Comparison of ENCODE assay signal across 14 cellular contexts in genomic region chr2:137960223-137960622, GRCh38. TPM values are rescaled to one million over a fixed set of nuclear protein-coding genes. Genes with fewer than 3 reads are reported as not detected.
DNase-seq lines count a peak whose midpoint lies in the region; ATAC-seq and TF ChIP-seq lines count a peak whose summit lies in the region.
"Had no signal": no experiment of that assay in that cellular context is flagged by ENCODE, and none has a peak within 500 bp of the region (broad histone marks: within the 10 kb centered on the region; RNA-seq: fewer than 3 reads in every experiment).

No MANE protein-coding gene starts in this region.

- no peak overlapping the region for H3K4me3 ChIP-seq in fibroblast of pulmonary artery (replicated peaks; ENCODE audit: low read depth, low read length)
- H3K4me3 ChIP-seq in effector memory CD4-positive, alpha-beta T cell (ENCODE audit: insufficient read depth, low read depth, low read length, poor library complexity, severe bottlenecking), result no peak overlapping the region

- no peaks in the 10 kb centered on the region for H3K27me3 ChIP-seq in effector memory CD4-positive, alpha-beta T cell (replicated peaks; ENCODE audit: control insufficient read depth, insufficient read depth, low read length, poor library complexity, severe bottlenecking)

- no peak overlapping the region for H3K27ac ChIP-seq in effector memory CD4-positive, alpha-beta T cell (ENCODE audit: insufficient read depth, low read length, poor library complexity, severe bottlenecking)

- DNase-seq in CD1c-positive myeloid dendritic cell (ENCODE audit: extremely low spot score) (peak; percentile 72), HT1080 (ENCODE audit: low read depth) (peak; percentile 45), RKO (ENCODE audit: low spot score) (peak; percentile 12), fibroblast of pulmonary artery (ENCODE audit: low read depth) (peak; percentile 38), T-helper 2 cell (no peak), HT-29 (ENCODE audit: low spot score) (no peak)
- no peak for DNase-seq in effector memory CD4-positive, alpha-beta T cell
- DNase-seq: CD4-positive, CD25-positive, alpha-beta regulatory T cell; KBM-7; NCI-H187 treated with DMSO at 0.1 percent for 48 hours; NCI-H526 treated with DMSO at 0.1 percent for 48 hours; PC-3; T-cell had no signal

- TF ChIP-seq CTCF in fibroblast of pulmonary artery (IDR thresholded peaks at IDR 0.05; ENCODE audit: low read length, missing control alignments), result no peak

- H3K9me3 ChIP-seq in effector memory CD4-positive, alpha-beta T cell (ENCODE audit: control insufficient read depth, low read length), result no peaks in the 10 kb centered on the region

- H3K4me1 ChIP-seq in effector memory CD4-positive, alpha-beta T cell (ENCODE audit: control insufficient read depth, insufficient read depth, low read length, poor library complexity, severe bottlenecking), result no peaks in the 10 kb centered on the region

- no peak for ATAC-seq in HG02623 (IDR thresholded peaks at IDR 0.05; ENCODE audit: unreplicated experiment)
- ATAC-seq: PC-3, T-cell had no signal

- no peaks in the 10 kb centered on the region for H3K36me3 ChIP-seq in effector memory CD4-positive, alpha-beta T cell (ENCODE audit: control insufficient read depth, insufficient read depth, low read length)

RNA-seq across cellular contexts. Expression of gene HNMT, which starts 4.0 kb away (rescaled TPM):
- total RNA-seq in HT1080 (2014; rRNA removed; shearing (Covaris generic)), result not detected in 2 replicates
- 0.06 TPM in 1 of 2 replicates, not detected in the other for polyA plus RNA-seq in HT1080 (2015; cell fraction: cytosol; rRNA removed)
- polyA plus RNA-seq in HT1080 (2015; cell fraction: nucleus; rRNA removed), result not detected in 2 replicates
- 18.8 and 27.2 TPM in 2 replicates for total RNA-seq in HT-29 (2014; rRNA removed; shearing (Covaris generic))
- total RNA-seq: CD4-positive, CD25-positive, alpha-beta regulatory T cell had no signal
- polyA plus RNA-seq: CD4-positive, CD25-positive, alpha-beta regulatory T cell had no signal

Comparison
In these comparisons a context has a peak if more than half of its experiments do, and no peak if none do; other contexts are left out.
1. DNase-seq: peak in CD1c-positive myeloid dendritic cell (single experiment), HT1080 (single experiment), RKO (single experiment) and fibroblast of pulmonary artery (single experiment); none in T-helper 2 cell (0 of 5), effector memory CD4-positive, alpha-beta T cell (0 of 3) and HT-29 (single experiment).
2. RNA of gene HNMT, which starts 4.0 kb away (total RNA-seq): 18.8 to 27.2 TPM in HT-29; not detected in HT1080; every median in the first group is over 10 times any median in the second.